ENCODE assay signal across 8 cellular contexts in genomic region chr1:28235746-28236655, GRCh38. TPM values are rescaled to one million over a fixed set of nuclear protein-coding genes. Genes with fewer than 3 reads are reported as not detected.
DNase-seq lines count a peak whose midpoint lies in the region; ATAC-seq and TF ChIP-seq lines count a peak whose summit lies in the region.

Gene ATP5IF1, plus strand, starts transcription at chr1:28236124. Its CDS starts 60 bp downstream, at chr1:28236184.

- peak within 1 kb of the TSS; percentile 74 to 99 (median 88) for H3K4me3 ChIP-seq in BLaER1 treated with 17β-estradiol and CSF1 and Interleukin-3, amounts not matched to agents 10 nM and 100 nM
- H3K4me3 ChIP-seq in coronary artery: peak within 1 kb of the TSS; percentile 95

- H3K4me1 ChIP-seq in BLaER1 treated with 17β-estradiol and CSF1 and Interleukin-3, amounts not matched to agents 10 nM and 100 nM: peaks cover 42 to 53% (median 48%) of the 10 kb centered on the region in 10 experiments

- DNase-seq in NCI-H526 (lab: John Stamatoyannopoulos, UW) (peak; percentile 97 to 98), coronary artery (ENCODE audit: low spot score) (peak; percentile 99), left colon (peak; percentile 96 to 98)
- DNase-seq in activated CD4-positive, alpha-beta T cell treated with anti-CD3 and anti-CD28 coated beads for 48 hours: peak; percentile 97
- DNase-seq in stimulated activated CD4-positive, alpha-beta T cell treated with anti-CD3 and anti-CD28 coated beads, Interleukin-1b, Interleukin-23, amount 100 ng/mL, for 48 hours: peak; percentile 97

- intact Hi-C loops in left colon (cut with DNase I, micrococcal nuclease): no loop called here

- peak within 1 kb of the TSS; percentile 61 to 88 (median 84); a peak in 21 of 22 replicates for H3K27ac ChIP-seq in BLaER1 treated with 17β-estradiol and CSF1 and Interleukin-3, amounts not matched to agents 10 nM and 100 nM
- H3K27ac ChIP-seq in coronary artery: peak within 1 kb of the TSS; percentile 70 to 95

- ATAC-seq in GM19328 (IDR thresholded peaks at IDR 0.05; ENCODE audit: unreplicated experiment): peak; percentile 84
- peak; percentile 64 for ATAC-seq in HG03469 (IDR thresholded peaks at IDR 0.05; ENCODE audit: unreplicated experiment)
- peak; percentile 89 for ATAC-seq in left colon

- peak within 1 kb of the TSS; percentile 82 to 94 (median 89) for H3K9ac ChIP-seq in BLaER1 treated with 17β-estradiol and CSF1 and Interleukin-3, amounts not matched to agents 10 nM and 100 nM

- no peaks in the 10 kb centered on the region for H3K9me3 ChIP-seq in BLaER1 treated with 17β-estradiol and CSF1 and Interleukin-3, amounts not matched to agents 10 nM and 100 nM (replicated peaks in 1 of 11)

- TF ChIP-seq CTCF in coronary artery (IDR thresholded peaks at IDR 0.05): no peak

- H3K27me3 ChIP-seq in BLaER1 treated with 17β-estradiol and CSF1 and Interleukin-3, amounts not matched to agents 10 nM and 100 nM: no peaks in the 10 kb centered on the region

- H3K36me3 ChIP-seq in BLaER1 treated with 17β-estradiol and CSF1 and Interleukin-3, amounts not matched to agents 10 nM and 100 nM: peaks cover 8 to 45% (median 28%) of the 10 kb centered on the region in 11 experiments; a peak in 19 of 22 replicates

- peaks cover 0 to 15% (median 0%) of the 10 kb centered on the region in 11 experiments; a peak in 7 of 22 replicates for H4K20me1 ChIP-seq in BLaER1 treated with 17β-estradiol and CSF1 and Interleukin-3, amounts not matched to agents 10 nM and 100 nM

- peak within 1 kb of the TSS; percentile 91 to 100 (median 97) for H3K4me2 ChIP-seq in BLaER1 treated with 17β-estradiol and CSF1 and Interleukin-3, amounts not matched to agents 10 nM and 100 nM

RNA-seq across cellular contexts. Expression of gene ATP5IF1, which starts in this region (rescaled TPM):
- total RNA-seq in left colon: 100 to 1,000 TPM; 251 to 302 TPM

Comparison
In these comparisons a context has a peak if more than half of its experiments do, and no peak if none do; other contexts are left out.
1. Peak in every context shown above with its lines: DNase-seq, ATAC-seq, H3K4me3 ChIP-seq and H3K27ac ChIP-seq.